Comparison of ENCODE assay signal across 1 cellular context in the genomic region with DNA sequence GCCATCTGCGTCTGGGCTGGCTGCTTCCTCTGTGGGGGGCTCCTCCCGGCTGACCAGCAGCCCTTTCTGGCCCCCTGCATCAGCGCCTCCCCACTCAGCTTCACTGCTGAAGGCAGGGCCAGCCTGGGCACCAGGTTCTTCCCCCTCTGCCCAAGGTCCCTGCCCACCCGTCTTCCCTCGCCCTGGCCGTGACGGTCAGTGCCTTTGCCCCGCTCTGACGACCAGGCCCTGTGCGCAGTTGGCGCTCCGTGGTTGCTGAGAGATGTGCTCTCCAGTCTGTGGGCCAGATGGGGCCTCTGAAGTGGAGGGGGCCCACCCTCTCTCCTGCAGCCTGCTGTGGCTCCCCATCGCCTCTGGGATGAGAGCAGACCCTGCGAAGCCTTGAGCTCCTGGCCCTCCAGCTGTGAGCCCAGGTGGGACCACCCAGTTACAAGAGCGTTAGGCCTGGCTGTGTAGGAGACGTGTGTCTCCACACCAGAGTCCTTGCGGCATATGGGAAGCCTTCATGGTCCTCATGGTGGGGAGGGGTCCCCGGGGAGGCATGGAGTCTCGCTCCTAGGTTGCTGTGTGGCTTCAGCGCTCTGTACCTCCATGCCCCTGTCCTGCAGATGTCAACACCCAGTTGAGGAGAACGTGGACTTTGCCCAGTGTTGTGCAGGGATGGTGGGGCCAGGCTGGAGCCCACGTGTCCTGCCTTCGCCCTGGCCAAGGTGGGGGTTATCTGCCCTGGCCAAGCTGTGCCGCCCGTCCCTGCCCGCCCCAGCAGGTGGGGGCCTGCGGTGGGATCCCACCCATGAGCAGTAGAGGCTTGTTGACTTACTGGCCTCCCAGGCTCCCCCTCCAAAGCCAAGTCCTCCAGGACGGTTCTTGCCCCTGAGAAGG.
TF ChIP-seq lines count a peak whose summit lies in the region.

No MANE protein-coding gene starts in this region.

TF ChIP-seq in HepG2, 621 proteins besides CTCF, POLR2A, EP300 and RAD21 (continued from another document and continues in another):
- TF ChIP-seq, protein P1, sequence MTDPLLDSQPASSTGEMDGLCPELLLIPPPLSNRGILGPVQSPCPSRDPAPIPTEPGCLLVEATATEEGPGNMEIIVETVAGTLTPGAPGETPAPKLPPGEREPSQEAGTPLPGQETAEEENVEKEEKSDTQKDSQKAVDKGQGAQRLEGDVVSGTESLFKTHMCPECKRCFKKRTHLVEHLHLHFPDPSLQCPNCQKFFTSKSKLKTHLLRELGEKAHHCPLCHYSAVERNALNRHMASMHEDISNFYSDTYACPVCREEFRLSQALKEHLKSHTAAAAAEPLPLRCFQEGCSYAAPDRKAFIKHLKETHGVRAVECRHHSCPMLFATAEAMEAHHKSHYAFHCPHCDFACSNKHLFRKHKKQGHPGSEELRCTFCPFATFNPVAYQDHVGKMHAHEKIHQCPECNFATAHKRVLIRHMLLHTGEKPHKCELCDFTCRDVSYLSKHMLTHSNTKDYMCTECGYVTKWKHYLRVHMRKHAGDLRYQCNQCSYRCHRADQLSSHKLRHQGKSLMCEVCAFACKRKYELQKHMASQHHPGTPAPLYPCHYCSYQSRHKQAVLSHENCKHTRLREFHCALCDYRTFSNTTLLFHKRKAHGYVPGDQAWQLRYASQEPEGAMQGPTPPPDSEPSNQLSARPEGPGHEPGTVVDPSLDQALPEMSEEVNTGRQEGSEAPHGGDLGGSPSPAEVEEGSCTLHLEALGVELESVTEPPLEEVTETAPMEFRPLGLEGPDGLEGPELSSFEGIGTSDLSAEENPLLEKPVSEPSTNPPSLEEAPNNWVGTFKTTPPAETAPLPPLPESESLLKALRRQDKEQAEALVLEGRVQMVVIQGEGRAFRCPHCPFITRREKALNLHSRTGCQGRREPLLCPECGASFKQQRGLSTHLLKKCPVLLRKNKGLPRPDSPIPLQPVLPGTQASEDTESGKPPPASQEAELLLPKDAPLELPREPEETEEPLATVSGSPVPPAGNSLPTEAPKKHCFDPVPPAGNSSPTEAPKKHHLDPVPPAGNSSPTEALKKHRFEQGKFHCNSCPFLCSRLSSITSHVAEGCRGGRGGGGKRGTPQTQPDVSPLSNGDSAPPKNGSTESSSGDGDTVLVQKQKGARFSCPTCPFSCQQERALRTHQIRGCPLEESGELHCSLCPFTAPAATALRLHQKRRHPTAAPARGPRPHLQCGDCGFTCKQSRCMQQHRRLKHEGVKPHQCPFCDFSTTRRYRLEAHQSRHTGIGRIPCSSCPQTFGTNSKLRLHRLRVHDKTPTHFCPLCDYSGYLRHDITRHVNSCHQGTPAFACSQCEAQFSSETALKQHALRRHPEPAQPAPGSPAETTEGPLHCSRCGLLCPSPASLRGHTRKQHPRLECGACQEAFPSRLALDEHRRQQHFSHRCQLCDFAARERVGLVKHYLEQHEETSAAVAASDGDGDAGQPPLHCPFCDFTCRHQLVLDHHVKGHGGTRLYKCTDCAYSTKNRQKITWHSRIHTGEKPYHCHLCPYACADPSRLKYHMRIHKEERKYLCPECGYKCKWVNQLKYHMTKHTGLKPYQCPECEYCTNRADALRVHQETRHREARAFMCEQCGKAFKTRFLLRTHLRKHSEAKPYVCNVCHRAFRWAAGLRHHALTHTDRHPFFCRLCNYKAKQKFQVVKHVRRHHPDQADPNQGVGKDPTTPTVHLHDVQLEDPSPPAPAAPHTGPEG (CRISPR knock-in tag; IDR thresholded peaks at IDR 0.05), result no peak
- TF ChIP-seq, protein P2, sequence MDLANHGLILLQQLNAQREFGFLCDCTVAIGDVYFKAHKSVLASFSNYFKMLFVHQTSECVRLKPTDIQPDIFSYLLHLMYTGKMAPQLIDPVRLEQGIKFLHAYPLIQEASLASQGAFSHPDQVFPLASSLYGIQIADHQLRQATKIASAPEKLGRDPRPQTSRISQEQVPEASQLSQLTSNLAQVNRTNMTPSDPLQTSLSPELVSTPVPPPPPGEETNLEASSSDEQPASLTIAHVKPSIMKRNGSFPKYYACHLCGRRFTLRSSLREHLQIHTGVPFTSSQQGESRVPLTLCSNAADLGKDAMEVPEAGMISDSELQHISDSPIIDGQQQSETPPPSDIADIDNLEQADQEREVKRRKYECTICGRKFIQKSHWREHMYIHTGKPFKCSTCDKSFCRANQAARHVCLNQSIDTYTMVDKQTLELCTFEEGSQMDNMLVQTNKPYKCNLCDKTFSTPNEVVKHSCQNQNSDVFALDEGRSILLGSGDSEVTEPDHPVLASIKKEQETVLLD (CRISPR knock-in tag; IDR thresholded peaks at IDR 0.05; ENCODE audit: low read depth), result no peak
- TF ChIP-seq, protein P3, sequence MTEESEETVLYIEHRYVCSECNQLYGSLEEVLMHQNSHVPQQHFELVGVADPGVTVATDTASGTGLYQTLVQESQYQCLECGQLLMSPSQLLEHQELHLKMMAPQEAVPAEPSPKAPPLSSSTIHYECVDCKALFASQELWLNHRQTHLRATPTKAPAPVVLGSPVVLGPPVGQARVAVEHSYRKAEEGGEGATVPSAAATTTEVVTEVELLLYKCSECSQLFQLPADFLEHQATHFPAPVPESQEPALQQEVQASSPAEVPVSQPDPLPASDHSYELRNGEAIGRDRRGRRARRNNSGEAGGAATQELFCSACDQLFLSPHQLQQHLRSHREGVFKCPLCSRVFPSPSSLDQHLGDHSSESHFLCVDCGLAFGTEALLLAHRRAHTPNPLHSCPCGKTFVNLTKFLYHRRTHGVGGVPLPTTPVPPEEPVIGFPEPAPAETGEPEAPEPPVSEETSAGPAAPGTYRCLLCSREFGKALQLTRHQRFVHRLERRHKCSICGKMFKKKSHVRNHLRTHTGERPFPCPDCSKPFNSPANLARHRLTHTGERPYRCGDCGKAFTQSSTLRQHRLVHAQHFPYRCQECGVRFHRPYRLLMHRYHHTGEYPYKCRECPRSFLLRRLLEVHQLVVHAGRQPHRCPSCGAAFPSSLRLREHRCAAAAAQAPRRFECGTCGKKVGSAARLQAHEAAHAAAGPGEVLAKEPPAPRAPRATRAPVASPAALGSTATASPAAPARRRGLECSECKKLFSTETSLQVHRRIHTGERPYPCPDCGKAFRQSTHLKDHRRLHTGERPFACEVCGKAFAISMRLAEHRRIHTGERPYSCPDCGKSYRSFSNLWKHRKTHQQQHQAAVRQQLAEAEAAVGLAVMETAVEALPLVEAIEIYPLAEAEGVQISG (CRISPR knock-in tag; IDR thresholded peaks at IDR 0.05), result 0 out of 2 replicates have a peak, but pooled peaks have one; percentile 42
- TF ChIP-seq, protein P4, sequence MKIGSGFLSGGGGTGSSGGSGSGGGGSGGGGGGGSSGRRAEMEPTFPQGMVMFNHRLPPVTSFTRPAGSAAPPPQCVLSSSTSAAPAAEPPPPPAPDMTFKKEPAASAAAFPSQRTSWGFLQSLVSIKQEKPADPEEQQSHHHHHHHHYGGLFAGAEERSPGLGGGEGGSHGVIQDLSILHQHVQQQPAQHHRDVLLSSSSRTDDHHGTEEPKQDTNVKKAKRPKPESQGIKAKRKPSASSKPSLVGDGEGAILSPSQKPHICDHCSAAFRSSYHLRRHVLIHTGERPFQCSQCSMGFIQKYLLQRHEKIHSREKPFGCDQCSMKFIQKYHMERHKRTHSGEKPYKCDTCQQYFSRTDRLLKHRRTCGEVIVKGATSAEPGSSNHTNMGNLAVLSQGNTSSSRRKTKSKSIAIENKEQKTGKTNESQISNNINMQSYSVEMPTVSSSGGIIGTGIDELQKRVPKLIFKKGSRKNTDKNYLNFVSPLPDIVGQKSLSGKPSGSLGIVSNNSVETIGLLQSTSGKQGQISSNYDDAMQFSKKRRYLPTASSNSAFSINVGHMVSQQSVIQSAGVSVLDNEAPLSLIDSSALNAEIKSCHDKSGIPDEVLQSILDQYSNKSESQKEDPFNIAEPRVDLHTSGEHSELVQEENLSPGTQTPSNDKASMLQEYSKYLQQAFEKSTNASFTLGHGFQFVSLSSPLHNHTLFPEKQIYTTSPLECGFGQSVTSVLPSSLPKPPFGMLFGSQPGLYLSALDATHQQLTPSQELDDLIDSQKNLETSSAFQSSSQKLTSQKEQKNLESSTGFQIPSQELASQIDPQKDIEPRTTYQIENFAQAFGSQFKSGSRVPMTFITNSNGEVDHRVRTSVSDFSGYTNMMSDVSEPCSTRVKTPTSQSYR (CRISPR knock-in tag; IDR thresholded peaks at IDR 0.05; ENCODE audit: borderline replicate concordance), result peak; percentile 79; the same call in 1 of the 2 replicates
- TF ChIP-seq ZBTB21 (CRISPR knock-in tag; IDR thresholded peaks at IDR 0.05) (no peak), SRSF4 (IDR thresholded peaks at IDR 0.05; ENCODE audit: low read depth, low read length, poor library complexity, severe bottlenecking) (no peak), NR2F6 (IDR thresholded peaks at IDR 0.05) (no peak; the same call in 1 of the 2 replicates), NR2F6 (CRISPR knock-in tag; IDR thresholded peaks at IDR 0.05) (peak; percentile 64; the same call in 1 of the 2 replicates), GABPB1 (CRISPR knock-in tag; IDR thresholded peaks at IDR 0.05) (peak; percentile 66; the same call in 1 of the 2 replicates), FIP1L1 (IDR thresholded peaks at IDR 0.05; ENCODE audit: borderline replicate concordance, insufficient read depth, low read depth, low read length) (no peak), ATRX (CRISPR knock-in tag; IDR thresholded peaks at IDR 0.05; ENCODE audit: borderline replicate concordance) (no peak), BRCA1 (CRISPR knock-in tag; IDR thresholded peaks at IDR 0.05) (no peak), ZNF816 (CRISPR knock-in tag; IDR thresholded peaks at IDR 0.05; ENCODE audit: borderline replicate concordance) (no peak), HNF4A (CRISPR knock-in tag; IDR thresholded peaks at IDR 0.05) (peak; percentile 88), ZSCAN12 (CRISPR knock-in tag; IDR thresholded peaks at IDR 0.05) (no peak), AGO2 (optimal IDR thresholded peaks at IDR 0.05; ENCODE audit: low read depth, low read length) (peak; percentile 21), ZBTB1 (CRISPR knock-in tag; IDR thresholded peaks at IDR 0.05; ENCODE audit: borderline replicate concordance) (no peak), NCOA5 (CRISPR knock-in tag; IDR thresholded peaks at IDR 0.05) (no peak), MATR3 (CRISPR knock-in tag; IDR thresholded peaks at IDR 0.05) (no peak), AHR (CRISPR knock-in tag; IDR thresholded peaks at IDR 0.05) (no peak), TP53 (CRISPR knock-in tag; conservative IDR thresholded peaks at IDR 0.05) (no peak), YEATS2 (CRISPR knock-in tag; IDR thresholded peaks at IDR 0.05; ENCODE audit: borderline replicate concordance) (no peak), PHF20 (CRISPR knock-in tag; IDR thresholded peaks at IDR 0.05) (no peak), REXO4 (CRISPR knock-in tag; IDR thresholded peaks at IDR 0.05; ENCODE audit: borderline replicate concordance) (no peak), ZNF619 (CRISPR knock-in tag; IDR thresholded peaks at IDR 0.05) (no peak), CHCHD3 (CRISPR knock-in tag; IDR thresholded peaks at IDR 0.05) (no peak), SAP130 (CRISPR knock-in tag; IDR thresholded peaks at IDR 0.05; ENCODE audit: low read depth) (peak; percentile 76), NR3C1 (CRISPR knock-in tag; IDR thresholded peaks at IDR 0.05) (no peak), ZNF891 (CRISPR knock-in tag; IDR thresholded peaks at IDR 0.05) (no peak)
- TF ChIP-seq, protein P5, sequence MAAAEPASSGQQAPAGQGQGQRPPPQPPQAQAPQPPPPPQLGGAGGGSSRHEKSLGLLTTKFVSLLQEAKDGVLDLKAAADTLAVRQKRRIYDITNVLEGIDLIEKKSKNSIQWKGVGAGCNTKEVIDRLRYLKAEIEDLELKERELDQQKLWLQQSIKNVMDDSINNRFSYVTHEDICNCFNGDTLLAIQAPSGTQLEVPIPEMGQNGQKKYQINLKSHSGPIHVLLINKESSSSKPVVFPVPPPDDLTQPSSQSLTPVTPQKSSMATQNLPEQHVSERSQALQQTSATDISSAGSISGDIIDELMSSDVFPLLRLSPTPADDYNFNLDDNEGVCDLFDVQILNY (CRISPR knock-in tag; conservative IDR thresholded peaks at IDR 0.05), result no peak
- TF ChIP-seq, protein P6, sequence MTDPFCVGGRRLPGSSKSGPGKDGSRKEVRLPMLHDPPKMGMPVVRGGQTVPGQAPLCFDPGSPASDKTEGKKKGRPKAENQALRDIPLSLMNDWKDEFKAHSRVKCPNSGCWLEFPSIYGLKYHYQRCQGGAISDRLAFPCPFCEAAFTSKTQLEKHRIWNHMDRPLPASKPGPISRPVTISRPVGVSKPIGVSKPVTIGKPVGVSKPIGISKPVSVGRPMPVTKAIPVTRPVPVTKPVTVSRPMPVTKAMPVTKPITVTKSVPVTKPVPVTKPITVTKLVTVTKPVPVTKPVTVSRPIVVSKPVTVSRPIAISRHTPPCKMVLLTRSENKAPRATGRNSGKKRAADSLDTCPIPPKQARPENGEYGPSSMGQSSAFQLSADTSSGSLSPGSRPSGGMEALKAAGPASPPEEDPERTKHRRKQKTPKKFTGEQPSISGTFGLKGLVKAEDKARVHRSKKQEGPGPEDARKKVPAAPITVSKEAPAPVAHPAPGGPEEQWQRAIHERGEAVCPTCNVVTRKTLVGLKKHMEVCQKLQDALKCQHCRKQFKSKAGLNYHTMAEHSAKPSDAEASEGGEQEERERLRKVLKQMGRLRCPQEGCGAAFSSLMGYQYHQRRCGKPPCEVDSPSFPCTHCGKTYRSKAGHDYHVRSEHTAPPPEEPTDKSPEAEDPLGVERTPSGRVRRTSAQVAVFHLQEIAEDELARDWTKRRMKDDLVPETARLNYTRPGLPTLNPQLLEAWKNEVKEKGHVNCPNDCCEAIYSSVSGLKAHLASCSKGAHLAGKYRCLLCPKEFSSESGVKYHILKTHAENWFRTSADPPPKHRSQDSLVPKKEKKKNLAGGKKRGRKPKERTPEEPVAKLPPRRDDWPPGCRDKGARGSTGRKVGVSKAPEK (CRISPR knock-in tag; IDR thresholded peaks at IDR 0.05; ENCODE audit: borderline replicate concordance), result no peak
- TF ChIP-seq, protein P7, sequence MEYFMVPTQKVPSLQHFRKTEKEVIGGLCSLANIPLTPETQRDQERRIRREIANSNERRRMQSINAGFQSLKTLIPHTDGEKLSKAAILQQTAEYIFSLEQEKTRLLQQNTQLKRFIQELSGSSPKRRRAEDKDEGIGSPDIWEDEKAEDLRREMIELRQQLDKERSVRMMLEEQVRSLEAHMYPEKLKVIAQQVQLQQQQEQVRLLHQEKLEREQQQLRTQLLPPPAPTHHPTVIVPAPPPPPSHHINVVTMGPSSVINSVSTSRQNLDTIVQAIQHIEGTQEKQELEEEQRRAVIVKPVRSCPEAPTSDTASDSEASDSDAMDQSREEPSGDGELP (IDR thresholded peaks at IDR 0.05; ENCODE audit: borderline replicate concordance, low read depth), result peak; percentile 57; the same call in 1 of the 2 replicates
- TF ChIP-seq, protein P8, sequence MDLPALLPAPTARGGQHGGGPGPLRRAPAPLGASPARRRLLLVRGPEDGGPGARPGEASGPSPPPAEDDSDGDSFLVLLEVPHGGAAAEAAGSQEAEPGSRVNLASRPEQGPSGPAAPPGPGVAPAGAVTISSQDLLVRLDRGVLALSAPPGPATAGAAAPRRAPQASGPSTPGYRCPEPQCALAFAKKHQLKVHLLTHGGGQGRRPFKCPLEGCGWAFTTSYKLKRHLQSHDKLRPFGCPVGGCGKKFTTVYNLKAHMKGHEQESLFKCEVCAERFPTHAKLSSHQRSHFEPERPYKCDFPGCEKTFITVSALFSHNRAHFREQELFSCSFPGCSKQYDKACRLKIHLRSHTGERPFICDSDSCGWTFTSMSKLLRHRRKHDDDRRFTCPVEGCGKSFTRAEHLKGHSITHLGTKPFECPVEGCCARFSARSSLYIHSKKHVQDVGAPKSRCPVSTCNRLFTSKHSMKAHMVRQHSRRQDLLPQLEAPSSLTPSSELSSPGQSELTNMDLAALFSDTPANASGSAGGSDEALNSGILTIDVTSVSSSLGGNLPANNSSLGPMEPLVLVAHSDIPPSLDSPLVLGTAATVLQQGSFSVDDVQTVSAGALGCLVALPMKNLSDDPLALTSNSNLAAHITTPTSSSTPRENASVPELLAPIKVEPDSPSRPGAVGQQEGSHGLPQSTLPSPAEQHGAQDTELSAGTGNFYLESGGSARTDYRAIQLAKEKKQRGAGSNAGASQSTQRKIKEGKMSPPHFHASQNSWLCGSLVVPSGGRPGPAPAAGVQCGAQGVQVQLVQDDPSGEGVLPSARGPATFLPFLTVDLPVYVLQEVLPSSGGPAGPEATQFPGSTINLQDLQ (CRISPR knock-in tag; IDR thresholded peaks at IDR 0.05), result no peak
